22 cellular contexts compared by ENCODE assay signal in genomic region chr3:123129532-123129931, GRCh38.
DNase-seq lines count a peak whose midpoint lies in the region; ATAC-seq and TF ChIP-seq lines count a peak whose summit lies in the region.
"Had no signal": no experiment of that assay in that cellular context is flagged by ENCODE, and none has a peak within 500 bp of the region (broad histone marks: within the 10 kb centered on the region; RNA-seq: fewer than 3 reads in every experiment).

No MANE protein-coding gene starts in this region.

- peaks cover 83% of the 10 kb centered on the region for H3K36me3 ChIP-seq in HUES6 (ENCODE audit: control insufficient read depth, insufficient read depth, low read length)
- peaks cover 4 to 42% of the 10 kb centered on the region in 2 donors for H3K36me3 ChIP-seq in duodenal mucosa (ENCODE audit: control insufficient read depth in 1 of 2, insufficient read depth in 2 of 2, low read length in 2 of 2)
- H3K36me3 ChIP-seq in right lobe of liver: peaks cover 0 to 66% (median 29%) of the 10 kb centered on the region in 4 donors
- H3K36me3 ChIP-seq in spleen: peaks cover 0 to 100% (median 28%) of the 10 kb centered on the region in 6 donors

- H3K9ac ChIP-seq in HUES6 (ENCODE audit: low read length) (peak overlapping the region; percentile 31), duodenal mucosa (ENCODE audit: low read depth in 1 of 2, low read length in 2 of 2) (peak overlapping the region; percentile 65 to 80)

- ATAC-seq in right lobe of liver: peak; percentile 57 to 80 (median 66)
- ATAC-seq in foreskin keratinocyte: no peak
- ATAC-seq: HCT116 had no signal

- no peak overlapping the region for H3K4me3 ChIP-seq in HUES6 (ENCODE audit: low read depth, low read length)
- H3K4me3 ChIP-seq in duodenal mucosa (ENCODE audit: low read depth in 1 of 2, low read length in 2 of 2): peak overlapping the region in 1 of 2 donors; percentile 37
- no peak overlapping the region for H3K4me3 ChIP-seq in right lobe of liver
- no peak overlapping the region for H3K4me3 ChIP-seq in spleen

- DNase-seq in right lobe of liver: peak; percentile 52 to 85 (median 67)
- peak; percentile 41 for DNase-seq in spleen
- no peak for DNase-seq in HK-2 (ENCODE audit: unreplicated experiment)
- no peak for DNase-seq in foreskin keratinocyte
- no peak for DNase-seq in superior temporal gyrus (ENCODE audit: extremely low spot score)
- DNase-seq: Calu3, DMS79 treated with DMSO at 0.1 percent for 48 hours, Karpas-422, NCI-H1092, NCI-H1417 treated with DMSO at 0.1 percent for 48 hours, NCI-H1694 treated with DMSO at 0.1 percent for 48 hours, NCI-H2081, NCI-H2171, NCI-H226, NCI-H510A, NCI-H69, SHP77 had no signal

- H3K27me3 ChIP-seq in HUES6 (ENCODE audit: control insufficient read depth, insufficient read depth, low read length): no peaks in the 10 kb centered on the region
- H3K27me3 ChIP-seq in duodenal mucosa (ENCODE audit: control insufficient read depth in 1 of 2, insufficient read depth in 2 of 2, low read length in 2 of 2): no peaks in the 10 kb centered on the region
- H3K27me3 ChIP-seq in right lobe of liver: no peaks in the 10 kb centered on the region
- H3K27me3 ChIP-seq in spleen (replicated peaks in 1 of 7): no peaks in the 10 kb centered on the region
- H3K27me3 ChIP-seq in foreskin keratinocyte: no peaks in the 10 kb centered on the region

- H3K9me3 ChIP-seq in HUES6 (ENCODE audit: control insufficient read depth, insufficient read depth, low read depth, low read length): no peaks in the 10 kb centered on the region
- no peaks in the 10 kb centered on the region for H3K9me3 ChIP-seq in duodenal mucosa (ENCODE audit: control insufficient read depth in 1 of 2, low read length in 2 of 2)
- no peaks in the 10 kb centered on the region for H3K9me3 ChIP-seq in right lobe of liver
- no peaks in the 10 kb centered on the region for H3K9me3 ChIP-seq in spleen

- H3K27ac ChIP-seq in HUES6 (ENCODE audit: low read depth, low read length): peak overlapping the region; percentile 40; the same call in 1 of the 2 replicates
- peak overlapping the region; percentile 74 for H3K27ac ChIP-seq in duodenal mucosa (ENCODE audit: low read depth, low read length)
- H3K27ac ChIP-seq in right lobe of liver: peak overlapping the region; percentile 64 to 91 (median 79)
- no peak overlapping the region for H3K27ac ChIP-seq in spleen
- no peak overlapping the region for H3K27ac ChIP-seq in foreskin keratinocyte
- H3K27ac ChIP-seq: HL-60, RWPE1 had no signal

- H3K4me1 ChIP-seq in HUES6 (ENCODE audit: control insufficient read depth, insufficient read depth, low read length): no peaks in the 10 kb centered on the region; the same call in 1 of the 2 replicates
- peaks cover 18 to 28% of the 10 kb centered on the region in 2 donors for H3K4me1 ChIP-seq in duodenal mucosa (ENCODE audit: control insufficient read depth in 1 of 2, insufficient read depth in 2 of 2, low read length in 2 of 2)
- peaks cover 0 to 26% (median 13%) of the 10 kb centered on the region in 4 donors for H3K4me1 ChIP-seq in right lobe of liver
- H3K4me1 ChIP-seq in spleen: no peaks in the 10 kb centered on the region
- H3K4me1 ChIP-seq in foreskin keratinocyte: no peaks in the 10 kb centered on the region

- intact Hi-C loops in right lobe of liver (cut with DNase I): no loop called here
- intact Hi-C loops in spleen (cut with DNase I; ENCODE audit: low total_unique reads): no loop called here

- TF ChIP-seq POLR2A in right lobe of liver (IDR thresholded peaks at IDR 0.05) (no peak), spleen (IDR thresholded peaks at IDR 0.05) (no peak)

- TF ChIP-seq CTCF in right lobe of liver (IDR thresholded peaks at IDR 0.05) (no peak), spleen (IDR thresholded peaks at IDR 0.05 in 8 of 11, conservative IDR thresholded peaks at IDR 0.05 in 3 of 11) (no peak), foreskin keratinocyte (conservative IDR thresholded peaks at IDR 0.05) (no peak)

- WGBS in right lobe of liver (ENCODE audit: insufficient coverage, low coverage, low lambda C conversion rate, missing lambda C conversion rate): 65% methylated on average over 5 of the region's 7 CpGs
- 91 to 98% (median 92%) methylated on average over 5 to 7 of the region's 7 CpGs for WGBS in spleen, 5 donors

Comparison
In these comparisons a context has a peak if more than half of its experiments do, and no peak if none do; other contexts are left out.
1. H3K27ac ChIP-seq: peak in HUES6 (single experiment), duodenal mucosa (single experiment) and right lobe of liver (3 of 3); none in spleen (0 of 8) and foreskin keratinocyte (single experiment).
2. DNase-seq: peak in right lobe of liver (3 of 3) and spleen (single experiment); none in HK-2 (single experiment), foreskin keratinocyte (0 of 2) and superior temporal gyrus (single experiment).